ENCODE assay signal across 30 cellular contexts in the genomic region with DNA sequence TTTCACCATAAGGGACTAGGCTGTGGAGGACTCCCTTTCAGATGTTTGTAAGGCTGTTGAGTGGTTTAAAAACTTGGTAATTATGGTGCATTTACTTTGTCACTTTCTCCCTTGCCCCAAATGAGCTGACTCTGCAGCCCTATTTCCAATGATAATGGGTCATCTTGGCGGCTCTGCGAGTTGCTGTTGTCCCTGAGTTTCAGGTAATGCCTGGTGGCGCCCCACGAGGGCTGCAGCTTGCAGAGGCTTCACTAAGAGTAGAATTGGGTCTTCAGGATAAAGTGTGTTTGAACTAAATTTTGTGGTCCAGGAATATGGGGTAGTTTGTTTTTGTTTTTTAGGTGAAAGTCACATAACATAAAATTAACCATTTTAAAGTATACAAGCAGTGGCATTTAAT.
"Had no signal": no experiment of that assay in that cellular context is flagged by ENCODE, and none has a peak within 500 bp of the region (broad histone marks: within the 10 kb centered on the region; RNA-seq: fewer than 3 reads in every experiment).

No MANE protein-coding gene starts in this region.

- H3K36me3 Mint-ChIP-seq: natural killer cell treated with Interleukin-12 subunit alpha and Interleukin-12 subunit beta and Interleukin-15 and Interleukin-18, amount 100 ng/mL, for 72 hours; stimulated activated memory B cell treated with anti-CD40 and anti-IgM and Interleukin-4, amounts not matched to agents 10 μg/mL and 1 μg/mL and 100 μg/mL, for 72 hours; type B pancreatic cell had no signal

- H3K36me3 ChIP-seq: neutrophil, ovary, right lobe of liver, sigmoid colon, suprapubic skin, tibial artery, transverse colon, upper lobe of right lung, uterus had no signal

- H3K27me3 Mint-ChIP-seq: naive thymus-derived CD8-positive, alpha-beta T cell; stimulated activated memory B cell treated with anti-CD40 and anti-IgM and Interleukin-4, amounts not matched to agents 10 μg/mL and 1 μg/mL and 100 μg/mL, for 72 hours had no signal

- H3K4me1 Mint-ChIP-seq: stimulated activated memory B cell treated with anti-CD40 and anti-IgM and Interleukin-4, amounts not matched to agents 10 μg/mL and 1 μg/mL and 100 μg/mL, for 72 hours had no signal

- DNase-seq: naive thymus-derived CD8-positive, alpha-beta T cell; nephron progenitor cell; nucleus accumbens; ovary; posterior cingulate gyrus; psoas muscle; right cardiac atrium; right lobe of liver; sigmoid colon; small intestine; stimulated activated CD4-positive, alpha-beta T cell treated with anti-CD3 and anti-CD28 coated beads, Interleukin-15, amount 100 ng/mL, for 24 hours; stimulated activated CD4-positive, alpha-beta T cell treated with anti-CD3 and anti-CD28 coated beads, Interleukin-2, amount 100 ng/mL, for 24 hours; stimulated activated CD4-positive, alpha-beta T cell treated with anti-CD3 and anti-CD28 coated beads, Interleukin-2, amount 100 ng/mL, for 48 hours; stimulated activated CD4-positive, alpha-beta T cell treated with anti-CD3 and anti-CD28 coated beads, Interleukin-4, amount 100 ng/mL, for 24 hours; stimulated activated naive CD4-positive, alpha-beta T cell; stimulated activated naive CD8-positive, alpha-beta T cell treated with anti-CD3 and anti-CD28 coated beads, Interleukin-15, amount 100 ng/mL, for 72 hours; stimulated activated naive CD8-positive, alpha-beta T cell treated with anti-CD3 and anti-CD28 coated beads, Interleukin-15, Interleukin-2, amounts not matched to agents 100 U/mL and 50 U/mL, for 24 hours; substantia nigra; testis; tibial artery; transverse colon; upper lobe of right lung; uterus had no signal

- H3K79me2 ChIP-seq: parathyroid adenoma had no signal

- H3K4me1 ChIP-seq: parathyroid adenoma, psoas muscle, right lobe of liver, sigmoid colon, suprapubic skin, testis, tibial artery, transverse colon, upper lobe of right lung, uterus had no signal

- H3K27ac ChIP-seq: neutrophil, ovary, parathyroid adenoma, psoas muscle, right lobe of liver, sigmoid colon, suprapubic skin, testis, tibial artery, transverse colon, upper lobe of right lung, uterus had no signal

- H3K9me3 ChIP-seq: neutrophil, ovary, psoas muscle, right lobe of liver, sigmoid colon, suprapubic skin, testis, tibial artery, transverse colon, upper lobe of right lung, uterus had no signal

- H3K27me3 ChIP-seq: neutrophil, ovary, right lobe of liver, sigmoid colon, suprapubic skin, testis, tibial artery, transverse colon, upper lobe of right lung, uterus had no signal

- H3K4me3 ChIP-seq: ovary, psoas muscle, right lobe of liver, sigmoid colon, suprapubic skin, testis, tibial artery, transverse colon, upper lobe of right lung, uterus had no signal

- H3K4me3 Mint-ChIP-seq: naive thymus-derived CD8-positive, alpha-beta T cell; natural killer cell treated with Interleukin-12 subunit alpha and Interleukin-12 subunit beta and Interleukin-15 and Interleukin-18, amount 100 ng/mL, for 72 hours; nephron progenitor cell; neural crest cell; stimulated activated memory B cell treated with anti-CD40 and anti-IgM and Interleukin-4, amounts not matched to agents 10 μg/mL and 1 μg/mL and 100 μg/mL, for 72 hours; stimulated activated naive CD8-positive, alpha-beta T cell treated with anti-CD3 and anti-CD28 coated beads, Interleukin-15, amount 100 ng/mL, for 72 hours; type B pancreatic cell had no signal

- H3K27ac Mint-ChIP-seq: naive thymus-derived CD8-positive, alpha-beta T cell; natural killer cell treated with Interleukin-12 subunit alpha and Interleukin-12 subunit beta and Interleukin-15 and Interleukin-18, amount 100 ng/mL, for 72 hours; nephron progenitor cell; stimulated activated memory B cell treated with anti-CD40 and anti-IgM and Interleukin-4, amounts not matched to agents 10 μg/mL and 1 μg/mL and 100 μg/mL, for 72 hours; stimulated activated naive CD8-positive, alpha-beta T cell treated with anti-CD3 and anti-CD28 coated beads, Interleukin-15, amount 100 ng/mL, for 72 hours; type B pancreatic cell had no signal

- H3K9ac ChIP-seq: parathyroid adenoma had no signal

- H2AFZ ChIP-seq: parathyroid adenoma had no signal

- H3K9me3 Mint-ChIP-seq: natural killer cell treated with Interleukin-12 subunit alpha and Interleukin-12 subunit beta and Interleukin-15 and Interleukin-18, amount 100 ng/mL, for 72 hours; stimulated activated memory B cell treated with anti-CD40 and anti-IgM and Interleukin-4, amounts not matched to agents 10 μg/mL and 1 μg/mL and 100 μg/mL, for 72 hours; type B pancreatic cell had no signal

- ATAC-seq: naive thymus-derived CD8-positive, alpha-beta T cell; natural killer cell treated with Interleukin-12 subunit alpha and Interleukin-12 subunit beta and Interleukin-15 and Interleukin-18, amount 100 ng/mL, for 72 hours; psoas muscle; right cardiac atrium; right lobe of liver; stimulated activated memory B cell treated with anti-CD40 and anti-IgM and Interleukin-4, amounts not matched to agents 10 μg/mL and 1 μg/mL and 100 μg/mL, for 72 hours; stimulated activated naive CD8-positive, alpha-beta T cell treated with anti-CD3 and anti-CD28 coated beads, Interleukin-15, amount 100 ng/mL, for 72 hours; stimulated activated naive CD8-positive, alpha-beta T cell treated with anti-CD3 and anti-CD28 coated beads, Interleukin-15, Interleukin-2, amounts not matched to agents 100 U/mL and 50 U/mL, for 24 hours; upper lobe of right lung had no signal
